In genomic region chr18:78319264-78319663, GRCh38 we compare ENCODE assay signal across 32 cellular contexts.
"Had no signal": no experiment of that assay in that cellular context is flagged by ENCODE, and none has a peak within 500 bp of the region (broad histone marks: within the 10 kb centered on the region; RNA-seq: fewer than 3 reads in every experiment).

No MANE protein-coding gene starts in this region.

- DNase-seq: activated CD4-positive, alpha-beta memory T cell treated with anti-CD3 and anti-CD28 coated beads, Interleukin-2, amount 10 ng/mL, durations not matched to agents 7 days and 5 days; activated CD4-positive, alpha-beta T cell treated with anti-CD3 and anti-CD28 coated beads for 1 hour; activated CD4-positive, alpha-beta T cell treated with anti-CD3 and anti-CD28 coated beads for 36 hours; activated CD4-positive, alpha-beta T cell treated with anti-CD3 and anti-CD28 coated beads for 48 hours; activated CD4-positive, alpha-beta T cell treated with anti-CD3 and anti-CD28 coated beads, Interleukin-2, amount 10 ng/mL, durations not matched to agents 7 days and 5 days; activated CD4-positive, alpha-beta T cell treated with anti-CD3 and anti-CD28 coated beads, Interleukin-2, amount 50 U/mL, for 48 hours; activated CD4-positive, CD25-positive, alpha-beta regulatory T cell; activated CD8-positive, alpha-beta memory T cell treated with anti-CD3 and anti-CD28 coated beads for 24 hours; activated CD8-positive, alpha-beta memory T cell treated with anti-CD3 and anti-CD28 coated beads, Interleukin-2, amount 10 ng/mL, durations not matched to agents 7 days and 5 days; activated CD8-positive, alpha-beta memory T cell treated with anti-CD3 and anti-CD28 coated beads, Interleukin-2, amount 50 U/mL, for 48 hours; activated CD8-positive, alpha-beta T cell treated with anti-CD3 and anti-CD28 coated beads, Interleukin-2, amount 10 ng/mL, durations not matched to agents 7 days and 5 days; activated effector memory CD4-positive, alpha-beta T cell treated with Interleukin-2 at 50 U/mL for 16 hours; activated gamma-delta T cell; activated naive CD4-positive, alpha-beta T cell treated with anti-CD3 and anti-CD28 coated beads, Interleukin-2, amount 10 ng/mL, durations not matched to agents 7 days and 5 days; activated naive CD4-positive, alpha-beta T cell treated with Interleukin-2 at 50 U/mL for 16 hours; activated naive CD8-positive, alpha-beta T cell treated with anti-CD3 and anti-CD28 coated beads, Interleukin-2, amount 10 ng/mL, durations not matched to agents 7 days and 5 days; activated naive CD8-positive, alpha-beta T cell treated with anti-CD3 and anti-CD28 coated beads, Interleukin-2, amount 50 U/mL, for 24 hours; activated T-cell treated with anti-CD3 and anti-CD28 coated beads, Interleukin-2, amount 50 U/mL, for 24 hours; activated T-cell treated with anti-CD3 and anti-CD28 coated beads, Interleukin-2, amount 50 U/mL, for 48 hours; amygdala; anterior cingulate cortex; caudate nucleus; cerebellar nuclear complex; T-helper 1 cell; T-helper 2 cell; T-helper 9 cell; WERI-Rb-1 had no signal

- H3K4me1 ChIP-seq: ascending aorta had no signal

- H3K4me3 ChIP-seq: ascending aorta, cardiac muscle cell had no signal

- H3K36me3 ChIP-seq: ascending aorta, cardiac muscle cell, WERI-Rb-1 had no signal

- H3K27ac ChIP-seq: ascending aorta, cardiac muscle cell had no signal

- FAIRE-seq: TTC549 had no signal

- H3K9me3 ChIP-seq: ascending aorta had no signal

- ATAC-seq: activated CD4-positive, alpha-beta T cell treated with anti-CD3 and anti-CD28 coated beads for 36 hours; activated CD4-positive, CD25-positive, alpha-beta regulatory T cell treated with anti-CD3 and anti-CD28 coated beads, Interleukin-2, amount 50 U/mL, for 24 hours; activated CD8-positive, alpha-beta memory T cell treated with anti-CD3 and anti-CD28 coated beads, Interleukin-2, amount 10 ng/mL, durations not matched to agents 7 days and 5 days; activated CD8-positive, alpha-beta T cell treated with anti-CD3 and anti-CD28 coated beads, Interleukin-2, amount 10 ng/mL, durations not matched to agents 7 days and 5 days; activated naive CD8-positive, alpha-beta T cell treated with anti-CD3 and anti-CD28 coated beads, Interleukin-2, amount 50 U/mL, for 24 hours; WTC11 had no signal

- H3K27me3 ChIP-seq: ascending aorta, cardiac muscle cell had no signal
